ENCODE assay signal across 24 cellular contexts in the genomic region with DNA sequence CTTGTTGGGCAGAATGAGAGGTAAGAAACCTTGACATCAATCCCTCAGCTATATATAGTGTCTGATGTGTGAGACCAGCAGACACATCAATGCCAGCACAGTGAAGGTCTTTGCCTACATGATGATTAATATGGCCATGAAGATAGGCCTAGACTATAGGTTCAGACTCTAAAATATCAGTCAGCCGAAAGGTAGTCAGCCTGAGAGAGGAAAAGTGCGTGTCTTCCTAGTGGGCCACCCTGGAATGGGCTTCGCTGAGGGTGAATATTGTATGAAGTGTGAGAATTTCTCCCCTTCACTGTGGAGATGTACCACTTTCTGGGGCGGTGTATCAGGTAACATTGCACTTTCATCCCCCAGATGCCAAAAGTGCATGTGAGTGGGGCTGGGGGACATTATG.
"Had no signal": no experiment of that assay in that cellular context is flagged by ENCODE, and none has a peak within 500 bp of the region (broad histone marks: within the 10 kb centered on the region; RNA-seq: fewer than 3 reads in every experiment).

No MANE protein-coding gene starts in this region.

- H3K27ac Mint-ChIP-seq: dendritic cell treated with granulocyte-macrophage colony-stimulating factor and Interleukin-4, amounts not matched to agents 40 ng/mL and 50 ng/mL, for 4 days; effector memory CD8-positive, alpha-beta T cell; endodermal cell had no signal

- H3K9me3 ChIP-seq: colonic mucosa, esophagus squamous epithelium, gastrocnemius medialis, gastroesophageal sphincter, heart left ventricle, heart right ventricle had no signal

- ATAC-seq: effector memory CD8-positive, alpha-beta T cell; esophagus mucosa; foreskin keratinocyte; gastrocnemius medialis; gastroesophageal sphincter had no signal

- DNase-seq: colonic mucosa; cortex of kidney; dermis blood vessel endothelial cell; dorsolateral prefrontal cortex; effector CD4-positive, alpha-beta T cell; effector CD8-positive, alpha-beta T cell; effector memory CD4-positive, alpha-beta T cell; effector memory CD8-positive, alpha-beta T cell; endodermal cell; erythroblast; esophagus squamous epithelium; foreskin fibroblast; foreskin keratinocyte; foreskin melanocyte; gastrocnemius medialis; glutamatergic neuron; head of caudate nucleus; heart left ventricle; heart right ventricle had no signal

- H3K4me1 ChIP-seq: colonic mucosa, esophagus squamous epithelium, foreskin keratinocyte, gastroesophageal sphincter, heart left ventricle, heart right ventricle had no signal

- H3K36me3 ChIP-seq: colonic mucosa, esophagus squamous epithelium, gastrocnemius medialis, gastroesophageal sphincter, heart left ventricle, heart right ventricle had no signal

- H3K9me3 Mint-ChIP-seq: dendritic cell treated with granulocyte-macrophage colony-stimulating factor and Interleukin-4, amounts not matched to agents 40 ng/mL and 50 ng/mL, for 4 days; endodermal cell had no signal

- H3K4me3 ChIP-seq: colonic mucosa, coronary artery, dorsolateral prefrontal cortex, esophagus squamous epithelium, gastrocnemius medialis, gastroesophageal sphincter, heart left ventricle, heart right ventricle had no signal

- H3K27ac ChIP-seq: colonic mucosa, coronary artery, dorsolateral prefrontal cortex, epithelial cell of prostate, esophagus squamous epithelium, foreskin keratinocyte, gastrocnemius medialis, gastroesophageal sphincter, heart left ventricle, heart right ventricle had no signal

- H3K27me3 ChIP-seq: colonic mucosa, dorsolateral prefrontal cortex, esophagus squamous epithelium, foreskin keratinocyte, gastrocnemius medialis, gastroesophageal sphincter, heart left ventricle had no signal

- H3K4me3 Mint-ChIP-seq: dendritic cell treated with granulocyte-macrophage colony-stimulating factor and Interleukin-4, amounts not matched to agents 40 ng/mL and 50 ng/mL, for 4 days; effector memory CD8-positive, alpha-beta T cell; endodermal cell had no signal
